Comparison of ENCODE assay signal across 16 cellular contexts in the genomic region with DNA sequence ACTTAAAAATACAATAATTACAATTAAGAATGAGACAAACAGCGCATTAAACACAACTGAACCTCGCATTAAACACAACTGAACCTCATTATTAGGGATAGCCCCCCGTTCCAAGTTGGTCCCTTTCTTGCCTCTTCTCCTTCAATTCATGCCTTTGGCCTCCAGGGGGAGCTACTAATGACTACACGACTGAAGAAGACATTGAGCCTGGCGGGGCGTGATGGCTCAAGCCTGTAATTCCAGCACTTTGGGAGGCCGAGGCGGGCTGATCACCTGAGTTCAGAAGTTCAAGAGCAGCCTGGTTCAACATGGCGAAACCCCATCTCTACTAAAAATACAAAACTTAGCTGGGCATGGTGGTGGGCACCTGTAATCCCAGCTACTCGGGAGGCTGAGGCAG. TPM values are rescaled to one million over a fixed set of nuclear protein-coding genes. Genes with fewer than 3 reads are reported as not detected.
DNase-seq lines count a peak whose midpoint lies in the region; ATAC-seq and TF ChIP-seq lines count a peak whose summit lies in the region.
"Had no signal": no experiment of that assay in that cellular context is flagged by ENCODE, and none has a peak within 500 bp of the region (broad histone marks: within the 10 kb centered on the region; RNA-seq: fewer than 3 reads in every experiment).

No MANE protein-coding gene starts in this region.

- H3K36me3 ChIP-seq in H7 (replicated peaks; ENCODE audit: control insufficient read depth, insufficient read depth, low read length) (no peaks in the 10 kb centered on the region), SU-DHL-6 (ENCODE audit: low read length) (no peaks in the 10 kb centered on the region)

- ATAC-seq in GM18520 (IDR thresholded peaks at IDR 0.05; ENCODE audit: unreplicated experiment) (no peak), GM18909 (IDR thresholded peaks at IDR 0.05; ENCODE audit: poor library complexity, unreplicated experiment) (no peak), GM21825 (IDR thresholded peaks at IDR 0.05; ENCODE audit: unreplicated experiment) (no peak)
- ATAC-seq: left colon; stimulated activated memory B cell treated with anti-CD40 and anti-IgM and Interleukin-4, amounts not matched to agents 10 μg/mL and 1 μg/mL and 100 μg/mL, for 72 hours; T-cell had no signal

- no peaks in the 10 kb centered on the region; the same call in 1 of the 2 replicates for H3K9me2 ChIP-seq in SU-DHL-6 (replicated peaks; ENCODE audit: insufficient read depth, low read length)

- H3K4me1 Mint-ChIP-seq in neural crest cell, result no peaks in the 10 kb centered on the region
- H3K4me1 Mint-ChIP-seq: B cell; naive B cell; stimulated activated memory B cell treated with anti-CD40 and anti-IgM and Interleukin-4, amounts not matched to agents 10 μg/mL and 1 μg/mL and 100 μg/mL, for 72 hours; T-cell had no signal

- no peak overlapping the region for H3K9ac ChIP-seq in SU-DHL-6 (ENCODE audit: low read length)

- no peak overlapping the region for H3K27ac Mint-ChIP-seq in neural crest cell (ENCODE audit: unreplicated experiment)
- H3K27ac Mint-ChIP-seq: B cell; naive B cell; stimulated activated memory B cell treated with anti-CD40 and anti-IgM and Interleukin-4, amounts not matched to agents 10 μg/mL and 1 μg/mL and 100 μg/mL, for 72 hours; T-cell had no signal

- H3K27me3 ChIP-seq in H7 (ENCODE audit: control insufficient read depth, insufficient read depth, low read length) (no peaks in the 10 kb centered on the region), SU-DHL-6 (ENCODE audit: low read length) (no peaks in the 10 kb centered on the region)

- H2AFZ ChIP-seq in SU-DHL-6 (ENCODE audit: low read depth, low read length, severe bottlenecking), result no peak overlapping the region

- no peaks in the 10 kb centered on the region for H3F3A ChIP-seq in SU-DHL-6 (ENCODE audit: insufficient read depth)

- no peak overlapping the region for H3K4me3 ChIP-seq in H7 (ENCODE audit: insufficient read depth, low read depth, low read length)
- no peak overlapping the region for H3K4me3 ChIP-seq in SU-DHL-6 (ENCODE audit: insufficient read depth, low read length, poor library complexity, severe bottlenecking)

- H3K27me3 Mint-ChIP-seq in neural crest cell (ENCODE audit: low read depth), result no peaks in the 10 kb centered on the region
- H3K27me3 Mint-ChIP-seq: B cell; naive B cell; stimulated activated memory B cell treated with anti-CD40 and anti-IgM and Interleukin-4, amounts not matched to agents 10 μg/mL and 1 μg/mL and 100 μg/mL, for 72 hours had no signal

- no peaks in the 10 kb centered on the region for H3K79me2 ChIP-seq in SU-DHL-6 (ENCODE audit: insufficient read depth, low read length)

- H3K4me2 ChIP-seq in SU-DHL-6 (ENCODE audit: low read depth, low read length, poor library complexity, severe bottlenecking), result no peak overlapping the region

- H4K20me1 ChIP-seq in SU-DHL-6 (ENCODE audit: low read depth, low read length), result no peaks in the 10 kb centered on the region

- peak; percentile 45 for DNase-seq in activated CD8-positive, alpha-beta memory T cell treated with anti-CD3 and anti-CD28 coated beads, Interleukin-2, amount 50 U/mL, for 48 hours
- DNase-seq in activated CD8-positive, alpha-beta memory T cell treated with anti-CD3 and anti-CD28 coated beads, Interleukin-2, amount 50 U/mL, for 4 hours, result no peak
- DNase-seq in H7 (peak; percentile 31), neural crest cell (ENCODE audit: low read depth, low spot score) (no peak)
- DNase-seq: left colon; naive B cell; NCI-H1694; NK-92 treated with Interleukin-12 subunit alpha and Interleukin-12 subunit beta, amount 100 ng/mL, for 24 hours; retina; T-cell had no signal

- no peaks in the 10 kb centered on the region for H3K9me3 ChIP-seq in SU-DHL-6 (ENCODE audit: insufficient read depth, low read length)

- peak; percentile 18 for TF ChIP-seq CTCF in SU-DHL-6 (IDR thresholded peaks at IDR 0.05; ENCODE audit: insufficient read depth, low read length, poor library complexity, severe bottlenecking)
- peak; percentile 37 for TF ChIP-seq CTCF in neural crest cell (conservative IDR thresholded peaks at IDR 0.05)

- peaks cover 2% of the 10 kb centered on the region for H3K9me3 Mint-ChIP-seq in neural crest cell

- H3K36me3 Mint-ChIP-seq in neural crest cell (ENCODE audit: low read depth), result no peaks in the 10 kb centered on the region
- H3K36me3 Mint-ChIP-seq: naive B cell; stimulated activated memory B cell treated with anti-CD40 and anti-IgM and Interleukin-4, amounts not matched to agents 10 μg/mL and 1 μg/mL and 100 μg/mL, for 72 hours; T-cell had no signal

- no peak overlapping the region for H3K4me3 Mint-ChIP-seq in neural crest cell
- H3K4me3 Mint-ChIP-seq: B cell; stimulated activated memory B cell treated with anti-CD40 and anti-IgM and Interleukin-4, amounts not matched to agents 10 μg/mL and 1 μg/mL and 100 μg/mL, for 72 hours; T-cell had no signal

- H3K27ac ChIP-seq in SU-DHL-6 (ENCODE audit: low read depth, low read length), result no peak overlapping the region

RNA-seq across cellular contexts. Expression of a gene that starts 56.4 kb away (rescaled TPM):
- 0.03 TPM in 1 of 2 replicates, not detected in the other for total RNA-seq in H7 (2014; rRNA removed; shearing (Covaris generic))
- 0.02 and 0.05 TPM in 2 replicates for total RNA-seq in neural crest cell
- total RNA-seq: B cell, T-cell had no signal

Comparison
In these comparisons a context has a peak if more than half of its experiments do, and no peak if none do; other contexts are left out.
1. DNase-seq: peak in activated CD8-positive, alpha-beta memory T cell treated with anti-CD3 and anti-CD28 coated beads, Interleukin-2, amount 50 U/mL, for 48 hours (single experiment) and H7 (single experiment); none in activated CD8-positive, alpha-beta memory T cell treated with anti-CD3 and anti-CD28 coated beads, Interleukin-2, amount 50 U/mL, for 4 hours (single experiment) and neural crest cell (single experiment).